18 cellular contexts compared by ENCODE assay signal in the genomic region with DNA sequence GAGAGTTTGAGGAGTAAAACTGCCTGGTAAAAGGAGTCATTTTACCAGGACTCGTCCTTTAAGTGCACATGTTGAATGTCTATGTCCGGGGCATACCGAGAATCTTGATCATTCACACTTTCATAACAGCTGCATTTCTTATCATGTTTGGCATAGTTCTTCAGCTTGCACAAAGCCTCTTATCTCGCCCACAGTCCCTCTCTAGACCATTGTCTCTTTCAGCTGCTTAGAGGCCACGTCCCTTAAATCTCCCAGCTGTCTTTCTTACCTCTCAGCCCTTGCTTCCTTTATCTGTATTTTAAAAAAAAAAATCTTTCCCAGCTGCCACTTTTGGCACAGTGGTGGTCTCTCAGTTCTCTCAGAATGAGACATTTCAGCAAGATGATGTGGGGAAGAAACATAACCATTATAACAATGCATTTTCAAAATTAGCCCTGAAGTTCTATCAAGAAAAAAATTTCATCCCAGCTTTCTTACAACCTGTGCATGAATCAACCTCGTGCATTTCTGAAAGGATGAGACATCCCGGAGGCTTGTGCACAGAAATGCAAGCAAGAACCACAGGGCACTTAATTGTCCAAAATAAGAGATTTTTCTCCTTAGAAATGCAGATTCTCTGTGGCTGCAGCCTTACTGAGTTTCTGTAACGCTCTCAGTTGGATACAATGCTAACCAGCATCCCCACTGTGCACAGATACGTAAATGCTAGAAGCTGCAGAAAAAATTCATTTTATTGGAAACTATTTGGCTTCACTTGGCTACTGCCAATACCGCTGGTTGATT. TPM values are rescaled to one million over a fixed set of nuclear protein-coding genes. Genes with fewer than 3 reads are reported as not detected.
DNase-seq lines count a peak whose midpoint lies in the region; ATAC-seq and TF ChIP-seq lines count a peak whose summit lies in the region.
"Had no signal": no experiment of that assay in that cellular context is flagged by ENCODE, and none has a peak within 500 bp of the region (broad histone marks: within the 10 kb centered on the region; RNA-seq: fewer than 3 reads in every experiment).

No MANE protein-coding gene starts in this region.

- H3K27ac ChIP-seq in HUES6 (ENCODE audit: low read depth, low read length) (no peak overlapping the region), heart left ventricle (no peak overlapping the region)
- no peak overlapping the region for H3K27ac ChIP-seq in CD4-positive, alpha-beta T cell (ENCODE audit: low read depth, low read length)
- H3K27ac ChIP-seq in effector memory CD4-positive, alpha-beta T cell (ENCODE audit: insufficient read depth, low read length, poor library complexity, severe bottlenecking): no peak overlapping the region
- H3K27ac ChIP-seq: parathyroid adenoma, SJSA1, tibial nerve, VCaP had no signal

- H3K9ac ChIP-seq in HUES6 (ENCODE audit: low read length): no peak overlapping the region
- H3K9ac ChIP-seq: parathyroid adenoma had no signal

- 27 to 31% (median 28%) methylated on average over 10 of the region's 10 CpGs for WGBS in heart left ventricle, 4 donors

- TF ChIP-seq CTCF in AG10803 (conservative IDR thresholded peaks at IDR 0.05; ENCODE audit: low read length): no peak
- no peak for TF ChIP-seq CTCF in CD4-positive, alpha-beta T cell (IDR thresholded peaks at IDR 0.05)
- TF ChIP-seq CTCF in heart left ventricle (IDR thresholded peaks at IDR 0.05): no peak

- peaks cover 13% of the 10 kb centered on the region for H3K27me3 Mint-ChIP-seq in CD4-positive, alpha-beta T cell

- no peak overlapping the region for H3K4me3 Mint-ChIP-seq in CD4-positive, alpha-beta T cell
- H3K4me3 Mint-ChIP-seq: activated naive CD4-positive, alpha-beta T cell treated with anti-CD3 and anti-CD28 coated beads for 36 hours had no signal

- POLR2A ChIA-PET in CD4-positive, alpha-beta T cell (lab: Charles Lee): no interaction called here

- H3K36me3 Mint-ChIP-seq in CD4-positive, alpha-beta T cell (ENCODE audit: low read depth): no peaks in the 10 kb centered on the region

- no peaks in the 10 kb centered on the region for H3K4me1 Mint-ChIP-seq in CD4-positive, alpha-beta T cell (ENCODE audit: low read depth)

- CTCF ChIA-PET in CD4-positive, alpha-beta T cell (lab: Charles Lee): no interaction called here

- H3K4me3 ChIP-seq in AG10803 (ENCODE audit: low read length) (no peak overlapping the region), HUES6 (ENCODE audit: low read depth, low read length) (peak overlapping the region; percentile 32; the same call in 1 of the 2 replicates), heart left ventricle (no peak overlapping the region)
- no peak overlapping the region for H3K4me3 ChIP-seq in effector memory CD4-positive, alpha-beta T cell (ENCODE audit: insufficient read depth, low read depth, low read length, poor library complexity, severe bottlenecking)
- H3K4me3 ChIP-seq: SJSA1, tibial nerve had no signal

- H3K27ac Mint-ChIP-seq in CD4-positive, alpha-beta T cell: no peak overlapping the region
- H3K27ac Mint-ChIP-seq: activated naive CD4-positive, alpha-beta T cell treated with anti-CD3 and anti-CD28 coated beads for 36 hours had no signal

- H3K4me1 ChIP-seq in HUES6 (ENCODE audit: control insufficient read depth, insufficient read depth, low read length) (peaks cover 9% of the 10 kb centered on the region; the same call in 1 of the 2 replicates), heart left ventricle (peaks cover 0 to 10% (median 0%) of the 10 kb centered on the region in 12 donors)
- no peaks in the 10 kb centered on the region for H3K4me1 ChIP-seq in effector memory CD4-positive, alpha-beta T cell (ENCODE audit: control insufficient read depth, insufficient read depth, low read length, poor library complexity, severe bottlenecking)
- H3K4me1 ChIP-seq: parathyroid adenoma, SJSA1, tibial nerve had no signal

- intact Hi-C loops in CD4-positive, alpha-beta T cell (cut with DNase I, micrococcal nuclease): no loop called here
- intact Hi-C loops in heart left ventricle (cut with DNase I): no loop called here

- no peaks in the 10 kb centered on the region for H3K36me3 ChIP-seq in HUES6 (ENCODE audit: control insufficient read depth, insufficient read depth, low read length)
- no peaks in the 10 kb centered on the region for H3K36me3 ChIP-seq in effector memory CD4-positive, alpha-beta T cell (ENCODE audit: control insufficient read depth, insufficient read depth, low read length)
- no peaks in the 10 kb centered on the region for H3K36me3 ChIP-seq in heart left ventricle
- H3K36me3 ChIP-seq: SJSA1, tibial nerve had no signal

- no peaks in the 10 kb centered on the region for H3K9me3 Mint-ChIP-seq in CD4-positive, alpha-beta T cell

- no peaks in the 10 kb centered on the region for H3K27me3 ChIP-seq in HUES6 (ENCODE audit: control insufficient read depth, insufficient read depth, low read length)
- no peaks in the 10 kb centered on the region for H3K27me3 ChIP-seq in CD4-positive, alpha-beta T cell (ENCODE audit: control insufficient read depth, insufficient read depth, low read length)
- no peaks in the 10 kb centered on the region for H3K27me3 ChIP-seq in effector memory CD4-positive, alpha-beta T cell (replicated peaks; ENCODE audit: control insufficient read depth, insufficient read depth, low read length, poor library complexity, severe bottlenecking)
- H3K27me3 ChIP-seq in heart left ventricle: no peaks in the 10 kb centered on the region
- H3K27me3 ChIP-seq: SJSA1, tibial nerve had no signal

- no peak for ATAC-seq in CD4-positive, alpha-beta T cell (ENCODE audit: poor library complexity)
- ATAC-seq in GM18868 (IDR thresholded peaks at IDR 0.05; ENCODE audit: unreplicated experiment) (no peak), heart left ventricle (no peak)
- ATAC-seq: esophagus mucosa had no signal

- DNase-seq in AG10803 (ENCODE audit: low read depth): peak; percentile 62
- peak; percentile 40 for DNase-seq in amniotic epithelial cell (ENCODE audit: low read depth)
- peak; percentile 23 for DNase-seq in iPS-NIHi11 (ENCODE audit: low spot score)
- DNase-seq in CD4-positive, alpha-beta T cell: no peak
- DNase-seq in effector memory CD4-positive, alpha-beta T cell: no peak
- DNase-seq in heart left ventricle: no peak
- DNase-seq: activated naive CD4-positive, alpha-beta T cell treated with anti-CD3 and anti-CD28 coated beads for 36 hours; DMS153; Kasumi-1; NCI-H2029; stimulated activated CD8-positive, alpha-beta memory T cell treated with anti-CD3 and anti-CD28 coated beads, Interleukin-4, amount 100 ng/mL, for 48 hours had no signal

- no peak for TF ChIP-seq POLR2A in heart left ventricle (IDR thresholded peaks at IDR 0.05)

- H3K9me3 ChIP-seq in HUES6 (ENCODE audit: control insufficient read depth, insufficient read depth, low read depth, low read length) (no peaks in the 10 kb centered on the region; the same call in 1 of the 2 replicates), heart left ventricle (no peaks in the 10 kb centered on the region)
- no peaks in the 10 kb centered on the region for H3K9me3 ChIP-seq in CD4-positive, alpha-beta T cell (ENCODE audit: control insufficient read depth, low read length)
- no peaks in the 10 kb centered on the region for H3K9me3 ChIP-seq in effector memory CD4-positive, alpha-beta T cell (ENCODE audit: control insufficient read depth, low read length)
- H3K9me3 ChIP-seq: SJSA1, tibial nerve had no signal

RNA-seq across cellular contexts. Expression of a gene that starts 24.2 kb away (rescaled TPM):
- under 1 TPM; 0.33 to 0.39 TPM for total RNA-seq in CD4-positive, alpha-beta T cell
- total RNA-seq in heart left ventricle: 100 to 1,000 TPM; 107 to 263 (median 166) TPM
- 100 to 1,000 TPM; 119 to 127 TPM for polyA plus RNA-seq in heart left ventricle
- total RNA-seq: activated naive CD4-positive, alpha-beta T cell treated with anti-CD3 and anti-CD28 coated beads for 36 hours had no signal

Comparison
In these comparisons a context has a peak if more than half of its experiments do, and no peak if none do; other contexts are left out.
1. DNase-seq: peak in AG10803 (single experiment), amniotic epithelial cell (single experiment) and iPS-NIHi11 (single experiment); none in CD4-positive, alpha-beta T cell (0 of 10), effector memory CD4-positive, alpha-beta T cell (0 of 3) and heart left ventricle (0 of 5).
2. RNA of a gene that starts 24.2 kb away (total RNA-seq): 107 to 263 TPM in heart left ventricle; 0.33 to 0.39 TPM in CD4-positive, alpha-beta T cell; every median in the first group is over 10 times any median in the second.